15 cellular contexts compared by ENCODE assay signal in genomic region chr7:130037703-130038102, GRCh38. TPM values are rescaled to one million over a fixed set of nuclear protein-coding genes. Genes with fewer than 3 reads are reported as not detected.
DNase-seq lines count a peak whose midpoint lies in the region; ATAC-seq, FAIRE-seq and TF ChIP-seq lines count a peak whose summit lies in the region.
"Had no signal": no experiment of that assay in that cellular context is flagged by ENCODE, and none has a peak within 500 bp of the region (broad histone marks: within the 10 kb centered on the region; RNA-seq: fewer than 3 reads in every experiment).

No MANE protein-coding gene starts in this region.

- H3K4me2 ChIP-seq in Karpas-422 (ENCODE audit: low read depth, low read length, poor library complexity, severe bottlenecking) (no peak overlapping the region), astrocyte (ENCODE audit: low read length) (no peak overlapping the region)

- no peak for FAIRE-seq in astrocyte (lab: Jason Lieb, UNC)

- H3K4me1 ChIP-seq in Karpas-422 (ENCODE audit: low read length) (no peaks in the 10 kb centered on the region), astrocyte (ENCODE audit: insufficient read depth, low read length) (no peaks in the 10 kb centered on the region)

- H2AFZ ChIP-seq in Karpas-422 (ENCODE audit: low read length) (no peak overlapping the region), astrocyte (ENCODE audit: low read depth, low read length) (no peak overlapping the region)

- H3K27me3 Mint-ChIP-seq in astrocyte (ENCODE audit: low read depth, unreplicated experiment) = no peaks in the 10 kb centered on the region
- peaks cover 0 to 2% (median 0%) of the 10 kb centered on the region in 3 donors for H3K27me3 Mint-ChIP-seq in immature natural killer cell (ENCODE audit: low read depth in 3 of 3)
- H3K27me3 Mint-ChIP-seq: activated naive CD8-positive, alpha-beta T cell had no signal

- H3K9me3 ChIP-seq in Karpas-422 (ENCODE audit: low read length) (no peaks in the 10 kb centered on the region), astrocyte (ENCODE audit: insufficient read depth, low read depth, low read length) (no peaks in the 10 kb centered on the region)

- H3K36me3 ChIP-seq in Karpas-422 (ENCODE audit: insufficient read depth, low read length) = peaks cover 11% of the 10 kb centered on the region
- H3K36me3 ChIP-seq in astrocyte (ENCODE audit: insufficient read depth, low read length) = peaks cover 9% of the 10 kb centered on the region

- H3K9me2 ChIP-seq in Karpas-422 (replicated peaks; ENCODE audit: insufficient read depth, low read length) = no peaks in the 10 kb centered on the region

- H4K20me1 ChIP-seq in Karpas-422 (ENCODE audit: insufficient read depth, low read depth, low read length) = no peaks in the 10 kb centered on the region
- no peaks in the 10 kb centered on the region for H4K20me1 ChIP-seq in astrocyte (ENCODE audit: insufficient read depth, low read length)

- H3K27ac Mint-ChIP-seq in astrocyte (ENCODE audit: unreplicated experiment) (no peak overlapping the region), immature natural killer cell (no peak overlapping the region)
- H3K27ac Mint-ChIP-seq: activated naive CD8-positive, alpha-beta T cell had no signal

- DNase-seq in DMS114 treated with DMSO at 0.1 percent for 48 hours (lab: John Stamatoyannopoulos, UW; ENCODE audit: unreplicated experiment) = peak; percentile 42
- DNase-seq in Karpas-422 = peak; percentile 45
- DNase-seq in astrocyte (ENCODE audit: low read depth) = no peak
- DNase-seq in left lobe of liver (ENCODE audit: low spot score) = no peak
- DNase-seq in amygdala (lab: John Stamatoyannopoulos, UW) = no peak
- DNase-seq in activated CD8-positive, alpha-beta memory T cell treated with anti-CD3 and anti-CD28 coated beads for 24 hours = no peak
- no peak for DNase-seq in immature natural killer cell
- no peak for DNase-seq in superior temporal gyrus (ENCODE audit: extremely low spot score)
- DNase-seq: activated CD4-positive, alpha-beta T cell treated with anti-CD3 and anti-CD28 coated beads, Interleukin-2, amount 50 U/mL, for 4 hours; NCI-H2029; right cardiac atrium; SHP77 treated with DMSO at 0.1 percent for 48 hours had no signal

- H3K9me3 Mint-ChIP-seq in astrocyte (ENCODE audit: unreplicated experiment) (no peaks in the 10 kb centered on the region), immature natural killer cell (no peaks in the 10 kb centered on the region)

- ATAC-seq in left lobe of liver = peak; percentile 57
- ATAC-seq: right cardiac atrium had no signal

- H3K4me3 ChIP-seq in Karpas-422 (ENCODE audit: low read length) (no peak overlapping the region), astrocyte (ENCODE audit: insufficient read depth, low read depth, low read length) (no peak overlapping the region)

- peaks cover 5% of the 10 kb centered on the region for H3K36me3 Mint-ChIP-seq in astrocyte (ENCODE audit: low read depth, unreplicated experiment)
- H3K36me3 Mint-ChIP-seq in immature natural killer cell = peaks cover 13 to 28% (median 14%) of the 10 kb centered on the region in 3 donors

- no peaks in the 10 kb centered on the region for H3K4me1 Mint-ChIP-seq in astrocyte (ENCODE audit: low read depth, unreplicated experiment)
- H3K4me1 Mint-ChIP-seq in immature natural killer cell = no peaks in the 10 kb centered on the region

- peak; percentile 36 for TF ChIP-seq CTCF in astrocyte (IDR thresholded peaks at IDR 0.05; ENCODE audit: insufficient read depth, low read depth, low read length)

- H3K27me3 ChIP-seq in Karpas-422 (ENCODE audit: low read length) (no peaks in the 10 kb centered on the region), astrocyte (ENCODE audit: insufficient read depth, low read length) (no peaks in the 10 kb centered on the region)

- H3K79me2 ChIP-seq in Karpas-422 (ENCODE audit: low read length) = no peaks in the 10 kb centered on the region
- no peaks in the 10 kb centered on the region for H3K79me2 ChIP-seq in astrocyte (ENCODE audit: insufficient read depth, low read length)

- no peak overlapping the region for H3K9ac ChIP-seq in Karpas-422 (ENCODE audit: low read length)
- no peak overlapping the region for H3K9ac ChIP-seq in astrocyte (ENCODE audit: low read length)

- H3K27ac ChIP-seq in Karpas-422 (ENCODE audit: low read length) (no peak overlapping the region), astrocyte (ENCODE audit: low read depth, low read length) (no peak overlapping the region)
- H3K27ac ChIP-seq: epithelial cell of prostate, HL-60 had no signal

- no peak overlapping the region for H3K4me3 Mint-ChIP-seq in astrocyte (ENCODE audit: unreplicated experiment)
- no peak overlapping the region for H3K4me3 Mint-ChIP-seq in immature natural killer cell
- H3K4me3 Mint-ChIP-seq: activated naive CD8-positive, alpha-beta T cell had no signal

RNA-seq across cellular contexts. Expression of gene ZC3HC1, which starts 13.5 kb away (rescaled TPM):
- 12.7 and 26.4 TPM in 2 replicates for total RNA-seq in Karpas-422 (2014; rRNA removed; shearing (Covaris generic); ENCODE audit: low replicate concordance)
- total RNA-seq in astrocyte (22.3 and 25.4 TPM in 2 replicates), left lobe of liver (9.0 TPM)
- 10 to 100 TPM in 2 of 3 donors, 1 to 10 TPM in 1; 8.5 to 11.3 (median 10.8) TPM for polyA plus RNA-seq in immature natural killer cell

RNA-seq across cellular contexts. Expression of gene KLHDC10, which starts 32.6 kb away (rescaled TPM):
- total RNA-seq in Karpas-422 (2014; rRNA removed; shearing (Covaris generic); ENCODE audit: low replicate concordance) = 13.1 and 14.1 TPM in 2 replicates
- total RNA-seq in astrocyte (33.2 and 40.3 TPM in 2 replicates), left lobe of liver (35.3 TPM)
- polyA plus RNA-seq in immature natural killer cell = 1 to 10 TPM in 2 of 3 donors, under 1 TPM in 1; 0.99 to 2.7 (median 1.7) TPM

Comparison
In these comparisons a context has a peak if more than half of its experiments do, and no peak if none do; other contexts are left out.
1. DNase-seq: peak in DMS114 treated with DMSO at 0.1 percent for 48 hours (single experiment) and Karpas-422 (single experiment); none in astrocyte (single experiment), left lobe of liver (single experiment), amygdala (0 of 56), activated CD8-positive, alpha-beta memory T cell treated with anti-CD3 and anti-CD28 coated beads for 24 hours (single experiment), immature natural killer cell (0 of 3) and superior temporal gyrus (single experiment).